15 cellular contexts compared by ENCODE assay signal in genomic region chr5:157549283-157549629, GRCh38. TPM values are rescaled to one million over a fixed set of nuclear protein-coding genes. Genes with fewer than 3 reads are reported as not detected.
DNase-seq lines count a peak whose midpoint lies in the region; ATAC-seq and TF ChIP-seq lines count a peak whose summit lies in the region.
"Had no signal": no experiment of that assay in that cellular context is flagged by ENCODE, and none has a peak within 500 bp of the region (broad histone marks: within the 10 kb centered on the region; RNA-seq: fewer than 3 reads in every experiment).

No MANE protein-coding gene starts in this region.

- peaks cover 32% of the 10 kb centered on the region for H3F3A ChIP-seq in PC-9 (ENCODE audit: insufficient read depth, low read depth)

- intact Hi-C loops in PC-9 (cut with micrococcal nuclease; ENCODE audit: unreplicated experiment): no loop called here
- intact Hi-C loops in naive thymus-derived CD4-positive, alpha-beta T cell (cut with micrococcal nuclease): loop anchor here in 1 of 2 donors (2.0 to 10.0 kb wide), 3 partner anchors 14 to 624 kb away; partner anchors contain the start of gene ITK

- H3K9me2 ChIP-seq in PC-9 (ENCODE audit: insufficient read depth): no peaks in the 10 kb centered on the region

- DNase-seq in activated T-cell treated with anti-CD3 and anti-CD28 coated beads, Interleukin-2, amount 50 U/mL, for 4 hours: no peak
- DNase-seq in activated T-cell treated with anti-CD3 and anti-CD28 coated beads for 4 hours (no peak), PC-9 (peak in 1 of 2 experiments; percentile 73), OCI-M2 (lab: John Stamatoyannopoulos, UW; ENCODE audit: unreplicated experiment) (no peak)
- DNase-seq in effector memory CD4-positive, alpha-beta T cell: no peak
- DNase-seq in stimulated activated effector memory CD8-positive, alpha-beta T cell treated with anti-CD3 and anti-CD28 coated beads, Interleukin-12 subunit alpha, Interleukin-12 subunit beta, amount 100 ng/mL, for 72 hours (ENCODE audit: low spot score in 2 of 2): no peak
- no peak for DNase-seq in naive thymus-derived CD4-positive, alpha-beta T cell
- DNase-seq: activated CD4-positive, CD25-positive, alpha-beta regulatory T cell; adrenal gland; BE2C; islet precursor cell; NCI-H146; nucleus accumbens; stimulated activated CD4-positive, alpha-beta T cell treated with anti-CD3 and anti-CD28 coated beads, Interleukin-4, amount 100 ng/mL, for 4 hours had no signal

- H3K79me2 ChIP-seq in PC-9 (ENCODE audit: low read depth): peaks cover 41% of the 10 kb centered on the region

- H3K27ac ChIP-seq in PC-9: peak overlapping the region; percentile 85
- peak overlapping the region; percentile 60 for H3K27ac ChIP-seq in effector memory CD4-positive, alpha-beta T cell (ENCODE audit: insufficient read depth, low read length, poor library complexity, severe bottlenecking)
- no peak overlapping the region for H3K27ac ChIP-seq in naive thymus-derived CD4-positive, alpha-beta T cell (ENCODE audit: low read depth, low read length)

- H4K20me1 ChIP-seq in PC-9 (ENCODE audit: insufficient read depth): no peaks in the 10 kb centered on the region

- H3K27me3 ChIP-seq in PC-9 (ENCODE audit: insufficient read depth, low read depth): no peaks in the 10 kb centered on the region
- no peaks in the 10 kb centered on the region for H3K27me3 ChIP-seq in effector memory CD4-positive, alpha-beta T cell (replicated peaks; ENCODE audit: control insufficient read depth, insufficient read depth, low read length, poor library complexity, severe bottlenecking)
- no peaks in the 10 kb centered on the region for H3K27me3 ChIP-seq in naive thymus-derived CD4-positive, alpha-beta T cell (ENCODE audit: control insufficient read depth in 2 of 2, insufficient read depth in 2 of 2, low read length in 2 of 2)
- H3K27me3 ChIP-seq: adrenal gland had no signal

- no peak for TF ChIP-seq CTCF in PC-9 (conservative IDR thresholded peaks at IDR 0.05)

- ATAC-seq in activated T-cell treated with anti-CD3 and anti-CD28 coated beads, Interleukin-2, amount 50 U/mL, for 4 hours: no peak
- no peak for ATAC-seq in stimulated activated effector memory CD8-positive, alpha-beta T cell treated with anti-CD3 and anti-CD28 coated beads, Interleukin-12 subunit alpha, Interleukin-12 subunit beta, amount 100 ng/mL, for 72 hours
- ATAC-seq in HG03095 (IDR thresholded peaks at IDR 0.05; ENCODE audit: unreplicated experiment): no peak
- ATAC-seq in naive thymus-derived CD4-positive, alpha-beta T cell: no peak

- H3K4me3 Mint-ChIP-seq in activated T-cell treated with anti-CD3 and anti-CD28 coated beads, Interleukin-2, amount 50 U/mL, for 4 hours: peak overlapping the region; percentile 1
- H3K4me3 Mint-ChIP-seq in stimulated activated effector memory CD8-positive, alpha-beta T cell treated with anti-CD3 and anti-CD28 coated beads, Interleukin-12 subunit alpha, Interleukin-12 subunit beta, amount 100 ng/mL, for 72 hours: peak overlapping the region; percentile 49
- H3K4me3 Mint-ChIP-seq in naive thymus-derived CD4-positive, alpha-beta T cell: peak overlapping the region in 1 of 10 donors; percentile 81

- H3K27me3 Mint-ChIP-seq in activated T-cell treated with anti-CD3 and anti-CD28 coated beads, Interleukin-2, amount 50 U/mL, for 4 hours (ENCODE audit: low read depth): no peaks in the 10 kb centered on the region
- H3K27me3 Mint-ChIP-seq in naive thymus-derived CD4-positive, alpha-beta T cell: no peaks in the 10 kb centered on the region

- H3K27ac Mint-ChIP-seq in stimulated activated effector memory CD8-positive, alpha-beta T cell treated with anti-CD3 and anti-CD28 coated beads, Interleukin-12 subunit alpha, Interleukin-12 subunit beta, amount 100 ng/mL, for 72 hours: peak overlapping the region; percentile 39
- peak overlapping the region in 1 of 9 donors; percentile 99 for H3K27ac Mint-ChIP-seq in naive thymus-derived CD4-positive, alpha-beta T cell

- H3K4me1 ChIP-seq in PC-9 (replicated peaks; ENCODE audit: insufficient read depth): peaks cover 43% of the 10 kb centered on the region
- peaks cover 56% of the 10 kb centered on the region for H3K4me1 ChIP-seq in effector memory CD4-positive, alpha-beta T cell (ENCODE audit: control insufficient read depth, insufficient read depth, low read length, poor library complexity, severe bottlenecking)
- peaks cover 0 to 29% of the 10 kb centered on the region in 2 donors for H3K4me1 ChIP-seq in naive thymus-derived CD4-positive, alpha-beta T cell (ENCODE audit: control insufficient read depth in 2 of 2, insufficient read depth in 2 of 2, low read length in 2 of 2)
- H3K4me1 ChIP-seq: BE2C had no signal

- H3K4me3 ChIP-seq in PC-9: peak overlapping the region; percentile 19; the same call in 1 of the 2 replicates
- peak overlapping the region; percentile 17 for H3K4me3 ChIP-seq in effector memory CD4-positive, alpha-beta T cell (ENCODE audit: insufficient read depth, low read depth, low read length, poor library complexity, severe bottlenecking)
- H3K4me3 ChIP-seq in naive thymus-derived CD4-positive, alpha-beta T cell (ENCODE audit: low read length): no peak overlapping the region
- H3K4me3 ChIP-seq: adrenal gland had no signal

- H2AFZ ChIP-seq in PC-9: no peak overlapping the region

- no TSS peak for BruUV-seq in PC-9 (replicated peaks; lab: Mats Ljungman, UMichigan)

- POLR2A ChIA-PET in PC-9 (lab: Charles Lee; ENCODE audit: unreplicated experiment): no interaction called here
- POLR2A ChIA-PET in naive thymus-derived CD4-positive, alpha-beta T cell (lab: Charles Lee): no interaction called here

- H3K9me3 ChIP-seq in PC-9 (ENCODE audit: insufficient read depth, low read depth): no peaks in the 10 kb centered on the region
- no peaks in the 10 kb centered on the region for H3K9me3 ChIP-seq in effector memory CD4-positive, alpha-beta T cell (ENCODE audit: control insufficient read depth, low read length)
- no peaks in the 10 kb centered on the region for H3K9me3 ChIP-seq in naive thymus-derived CD4-positive, alpha-beta T cell (ENCODE audit: control insufficient read depth in 2 of 3, low read length in 3 of 3)
- H3K9me3 ChIP-seq: adrenal gland, BE2C had no signal

- peaks cover 18% of the 10 kb centered on the region for H3K36me3 Mint-ChIP-seq in activated T-cell treated with anti-CD3 and anti-CD28 coated beads, Interleukin-2, amount 50 U/mL, for 4 hours (ENCODE audit: insufficient read depth)
- H3K36me3 Mint-ChIP-seq in stimulated activated effector memory CD8-positive, alpha-beta T cell treated with anti-CD3 and anti-CD28 coated beads, Interleukin-12 subunit alpha, Interleukin-12 subunit beta, amount 100 ng/mL, for 72 hours: peaks cover 71% of the 10 kb centered on the region
- H3K36me3 Mint-ChIP-seq in naive thymus-derived CD4-positive, alpha-beta T cell: peaks cover 0 to 81% (median 0%) of the 10 kb centered on the region in 5 donors

- peaks cover 84% of the 10 kb centered on the region for H3K4me1 Mint-ChIP-seq in activated T-cell treated with anti-CD3 and anti-CD28 coated beads, Interleukin-2, amount 50 U/mL, for 4 hours (ENCODE audit: low read depth)
- peaks cover 85% of the 10 kb centered on the region for H3K4me1 Mint-ChIP-seq in stimulated activated effector memory CD8-positive, alpha-beta T cell treated with anti-CD3 and anti-CD28 coated beads, Interleukin-12 subunit alpha, Interleukin-12 subunit beta, amount 100 ng/mL, for 72 hours
- peaks cover 0 to 88% (median 15%) of the 10 kb centered on the region in 7 donors for H3K4me1 Mint-ChIP-seq in naive thymus-derived CD4-positive, alpha-beta T cell

- no peaks in the 10 kb centered on the region for H3K9me3 Mint-ChIP-seq in activated T-cell treated with anti-CD3 and anti-CD28 coated beads, Interleukin-2, amount 50 U/mL, for 4 hours
- no peaks in the 10 kb centered on the region for H3K9me3 Mint-ChIP-seq in stimulated activated effector memory CD8-positive, alpha-beta T cell treated with anti-CD3 and anti-CD28 coated beads, Interleukin-12 subunit alpha, Interleukin-12 subunit beta, amount 100 ng/mL, for 72 hours
- H3K9me3 Mint-ChIP-seq in naive thymus-derived CD4-positive, alpha-beta T cell: peaks cover 0 to 2% (median 0%) of the 10 kb centered on the region in 11 donors

- CTCF ChIA-PET in PC-9 (lab: Charles Lee): no interaction called here
- CTCF ChIA-PET in naive thymus-derived CD4-positive, alpha-beta T cell (lab: Charles Lee): no interaction called here

- H3K4me2 ChIP-seq in PC-9: peak overlapping the region; percentile 66

- H3K36me3 ChIP-seq in PC-9 (ENCODE audit: low read depth): no peaks in the 10 kb centered on the region
- no peaks in the 10 kb centered on the region for H3K36me3 ChIP-seq in effector memory CD4-positive, alpha-beta T cell (ENCODE audit: control insufficient read depth, insufficient read depth, low read length)
- no peaks in the 10 kb centered on the region for H3K36me3 ChIP-seq in naive thymus-derived CD4-positive, alpha-beta T cell (ENCODE audit: control insufficient read depth in 2 of 3, insufficient read depth in 3 of 3, low read length in 3 of 3)
- H3K36me3 ChIP-seq: adrenal gland, BE2C had no signal

RNA-seq across cellular contexts. Expression of gene ADAM19, which starts 26.3 kb away (rescaled TPM):
- 10 to 100 TPM; 37.9 to 54.9 (median 49.2) TPM for total RNA-seq in activated T-cell treated with anti-CD3 and anti-CD28 coated beads, Interleukin-2, amount 50 U/mL, for 4 hours
- total RNA-seq in PC-9 (2021): 7.6 and 9.3 TPM in 2 replicates
- total RNA-seq in naive thymus-derived CD4-positive, alpha-beta T cell: 100 to 1,000 TPM in 1 of 5 experiments, 10 to 100 TPM in 1, 1 to 10 TPM in 1, under 1 TPM in 2; 0.81 to 410 (median 7.3) TPM
- under 1 TPM; 0.10 to 0.11 TPM for polyA plus RNA-seq in naive thymus-derived CD4-positive, alpha-beta T cell
